11 cellular contexts compared by ENCODE assay signal in the genomic region with DNA sequence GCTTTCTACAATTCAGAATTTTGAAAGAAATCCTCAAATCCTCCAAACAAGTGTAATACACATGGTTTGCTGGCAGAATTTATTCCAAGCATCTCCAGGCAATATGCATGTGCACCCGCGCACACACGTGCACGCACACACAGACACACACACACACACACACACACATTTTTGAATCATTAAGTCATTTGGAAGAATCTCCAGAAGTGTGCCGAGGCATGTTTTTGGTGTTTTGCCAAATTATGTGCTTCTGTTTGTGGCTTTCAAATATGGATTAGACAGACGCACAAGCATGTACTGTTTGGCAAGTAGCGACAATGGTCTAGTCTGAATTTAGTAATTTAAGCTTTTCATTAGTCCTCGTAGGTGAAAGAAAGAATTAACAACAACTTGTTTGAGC. TPM values are rescaled to one million over a fixed set of nuclear protein-coding genes. Genes with fewer than 3 reads are reported as not detected.
DNase-seq lines count a peak whose midpoint lies in the region; ATAC-seq and TF ChIP-seq lines count a peak whose summit lies in the region.
"Had no signal": no experiment of that assay in that cellular context is flagged by ENCODE, and none has a peak within 500 bp of the region (broad histone marks: within the 10 kb centered on the region; RNA-seq: fewer than 3 reads in every experiment).

No MANE protein-coding gene starts in this region.

- H3K27me3 Mint-ChIP-seq in chondrocyte (ENCODE audit: low read depth) = no peaks in the 10 kb centered on the region
- H3K27me3 Mint-ChIP-seq in CD8-positive, alpha-beta memory T cell = peaks cover 5 to 27% of the 10 kb centered on the region in 2 donors

- CTCF ChIA-PET in CD8-positive, alpha-beta memory T cell (lab: Charles Lee) = no interaction called here

- H3K9me3 Mint-ChIP-seq in chondrocyte (ENCODE audit: low read depth) = no peaks in the 10 kb centered on the region
- no peaks in the 10 kb centered on the region for H3K9me3 Mint-ChIP-seq in activated naive CD4-positive, alpha-beta T cell treated with anti-CD3 and anti-CD28 coated beads, Interleukin-2, amount 50 U/mL, for 72 hours
- H3K9me3 Mint-ChIP-seq in CD8-positive, alpha-beta memory T cell = peaks cover 0 to 4% (median 0%) of the 10 kb centered on the region in 5 donors

- TF ChIP-seq POLR2A in right lobe of liver (IDR thresholded peaks at IDR 0.05) = no peak

- peaks cover 0 to 25% (median 6%) of the 10 kb centered on the region in 4 donors for H3K4me1 ChIP-seq in right lobe of liver
- H3K4me1 ChIP-seq in CD8-positive, alpha-beta memory T cell (ENCODE audit: insufficient read depth, low read length) = no peaks in the 10 kb centered on the region

- no peaks in the 10 kb centered on the region for H3K9me3 ChIP-seq in right lobe of liver
- H3K9me3 ChIP-seq in CD8-positive, alpha-beta memory T cell (ENCODE audit: low read length) = no peaks in the 10 kb centered on the region

- intact Hi-C loops in right lobe of liver (cut with DNase I) = no loop called here

- TF ChIP-seq CTCF in chondrocyte (IDR thresholded peaks at IDR 0.05) = no peak
- TF ChIP-seq CTCF in right lobe of liver (IDR thresholded peaks at IDR 0.05) = no peak

- peaks cover 84% of the 10 kb centered on the region for H3K4me1 Mint-ChIP-seq in chondrocyte (ENCODE audit: low read depth)
- H3K4me1 Mint-ChIP-seq in CD8-positive, alpha-beta memory T cell = peaks cover 3 to 11% (median 5%) of the 10 kb centered on the region in 3 donors

- DNase-seq in AG08395 (ENCODE audit: low spot score) (peak; percentile 10), NCI-H1694 treated with DMSO at 0.1 percent for 48 hours (lab: John Stamatoyannopoulos, UW) (peak; percentile 47), chondrocyte (ENCODE audit: low spot score) (no peak), right lobe of liver (no peak), iPS-NIHi11 (ENCODE audit: low spot score) (no peak)
- DNase-seq in activated naive CD4-positive, alpha-beta T cell treated with anti-CD3 and anti-CD28 coated beads, Interleukin-2, amount 50 U/mL, for 72 hours (ENCODE audit: low spot score in 2 of 2) = no peak
- no peak for DNase-seq in activated CD4-positive, CD25-positive, alpha-beta regulatory T cell (lab: John Stamatoyannopoulos, UW)
- DNase-seq in CD8-positive, alpha-beta memory T cell = no peak
- DNase-seq: AML-193, immature natural killer cell, NCI-H146 had no signal

- ATAC-seq in right lobe of liver = peak in 2 of 4 donors; percentile 18 to 32
- ATAC-seq in activated naive CD4-positive, alpha-beta T cell treated with anti-CD3 and anti-CD28 coated beads, Interleukin-2, amount 50 U/mL, for 72 hours = no peak

- peak overlapping the region; percentile 53 for H3K27ac Mint-ChIP-seq in chondrocyte (ENCODE audit: unreplicated experiment)
- H3K27ac Mint-ChIP-seq in activated naive CD4-positive, alpha-beta T cell treated with anti-CD3 and anti-CD28 coated beads, Interleukin-2, amount 50 U/mL, for 72 hours = no peak overlapping the region
- no peak overlapping the region for H3K27ac Mint-ChIP-seq in CD8-positive, alpha-beta memory T cell
- H3K27ac Mint-ChIP-seq: immature natural killer cell had no signal

- H3K27me3 ChIP-seq in right lobe of liver = no peaks in the 10 kb centered on the region
- no peaks in the 10 kb centered on the region for H3K27me3 ChIP-seq in CD8-positive, alpha-beta memory T cell (ENCODE audit: insufficient read depth, low read length, poor library complexity, severe bottlenecking)

- H3K36me3 ChIP-seq in right lobe of liver = no peaks in the 10 kb centered on the region
- H3K36me3 ChIP-seq in CD8-positive, alpha-beta memory T cell (ENCODE audit: insufficient read depth, low read length) = no peaks in the 10 kb centered on the region

- H3K4me3 ChIP-seq in right lobe of liver = no peak overlapping the region
- no peak overlapping the region for H3K4me3 ChIP-seq in CD8-positive, alpha-beta memory T cell (ENCODE audit: low read length)

- POLR2A ChIA-PET in CD8-positive, alpha-beta memory T cell (lab: Charles Lee) = no interaction called here

- no peak overlapping the region for H3K4me3 Mint-ChIP-seq in chondrocyte (ENCODE audit: unreplicated experiment)
- no peak overlapping the region for H3K4me3 Mint-ChIP-seq in CD8-positive, alpha-beta memory T cell
- H3K4me3 Mint-ChIP-seq: immature natural killer cell had no signal

- H3K36me3 Mint-ChIP-seq in chondrocyte (ENCODE audit: low read depth) = no peaks in the 10 kb centered on the region
- H3K36me3 Mint-ChIP-seq in activated naive CD4-positive, alpha-beta T cell treated with anti-CD3 and anti-CD28 coated beads, Interleukin-2, amount 50 U/mL, for 72 hours = no peaks in the 10 kb centered on the region
- no peaks in the 10 kb centered on the region for H3K36me3 Mint-ChIP-seq in CD8-positive, alpha-beta memory T cell
- H3K36me3 Mint-ChIP-seq: immature natural killer cell had no signal

- H3K27ac ChIP-seq in right lobe of liver = peak overlapping the region in 2 of 3 donors; percentile 1 to 3
- H3K27ac ChIP-seq in CD8-positive, alpha-beta memory T cell (ENCODE audit: low read depth, low read length) = no peak overlapping the region

- WGBS in right lobe of liver (ENCODE audit: insufficient coverage, low coverage, low lambda C conversion rate, missing lambda C conversion rate) = 44% methylated on average over 8 of the region's 8 CpGs

RNA-seq across cellular contexts. Expression of gene NFIB, which starts 36.7 kb away (rescaled TPM):
- total RNA-seq in chondrocyte (28.2 to 66.3 TPM (median 63.1 TPM) in 3 replicates), right lobe of liver (10 to 100 TPM; 23.0 to 45.3 (median 39.6) TPM)
- not detected for total RNA-seq in activated naive CD4-positive, alpha-beta T cell treated with anti-CD3 and anti-CD28 coated beads, Interleukin-2, amount 50 U/mL, for 72 hours
- total RNA-seq in CD8-positive, alpha-beta memory T cell = not detected
- not detected for polyA plus RNA-seq in CD8-positive, alpha-beta memory T cell
- polyA plus RNA-seq: immature natural killer cell had no signal

Comparison
In these comparisons a context has a peak if more than half of its experiments do, and no peak if none do; other contexts are left out.
1. DNase-seq: peak in AG08395 (single experiment) and NCI-H1694 treated with DMSO at 0.1 percent for 48 hours (single experiment); none in chondrocyte (single experiment), right lobe of liver (0 of 3), iPS-NIHi11 (single experiment), activated naive CD4-positive, alpha-beta T cell treated with anti-CD3 and anti-CD28 coated beads, Interleukin-2, amount 50 U/mL, for 72 hours (0 of 2), activated CD4-positive, CD25-positive, alpha-beta regulatory T cell (0 of 4) and CD8-positive, alpha-beta memory T cell (0 of 5).
2. RNA of gene NFIB, which starts 36.7 kb away (total RNA-seq): 28.2 to 66.3 TPM in chondrocyte and 23.0 to 45.3 TPM in right lobe of liver; not detected in activated naive CD4-positive, alpha-beta T cell treated with anti-CD3 and anti-CD28 coated beads, Interleukin-2, amount 50 U/mL, for 72 hours and not detected in CD8-positive, alpha-beta memory T cell; every median in the first group is over 10 times any median in the second.